In the genomic region with DNA sequence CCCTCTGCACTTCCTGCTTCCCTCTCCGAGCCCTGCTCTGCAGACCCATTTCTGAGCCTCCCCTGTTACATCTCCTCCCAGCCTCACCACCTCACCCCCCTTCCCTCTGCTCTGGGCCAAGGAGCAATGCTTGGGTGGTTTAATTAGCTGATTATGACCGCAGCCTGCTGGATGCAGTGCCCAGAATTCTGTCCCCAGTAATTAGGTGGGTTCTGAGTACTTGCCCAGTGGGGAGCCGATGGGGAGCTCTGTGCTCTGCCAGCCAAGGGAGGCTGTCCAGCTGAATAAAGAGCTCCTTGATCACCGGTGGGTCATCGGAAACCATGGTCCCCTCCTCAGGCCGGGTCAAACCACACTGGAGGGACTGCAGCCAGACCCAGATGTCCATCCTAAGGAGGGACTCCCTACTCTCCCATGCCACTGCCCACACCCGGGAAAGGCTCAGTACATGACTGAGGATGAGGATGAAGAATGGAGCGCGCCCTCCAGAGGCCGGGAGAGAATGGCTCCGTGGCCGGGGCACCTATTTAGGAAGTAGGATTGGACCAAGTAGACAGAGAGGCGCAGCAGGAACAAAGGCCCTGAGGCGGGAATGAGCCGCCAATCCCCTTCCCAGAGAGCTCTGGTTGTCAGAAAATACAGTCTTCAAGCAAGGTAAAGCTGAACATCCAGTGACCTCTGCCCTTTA, we compare ENCODE assay signal across 9 cellular contexts. TPM values are rescaled to one million over a fixed set of nuclear protein-coding genes. Genes with fewer than 3 reads are reported as not detected.
DNase-seq lines count a peak whose midpoint lies in the region; ATAC-seq, FAIRE-seq and TF ChIP-seq lines count a peak whose summit lies in the region.
"Had no signal": no experiment of that assay in that cellular context is flagged by ENCODE, and none has a peak within 500 bp of the region (broad histone marks: within the 10 kb centered on the region; RNA-seq: fewer than 3 reads in every experiment).

No MANE protein-coding gene starts in this region.

- TF ChIP-seq CTCF in endodermal cell (conservative IDR thresholded peaks at IDR 0.05), result peak; percentile 25
- no peak for TF ChIP-seq CTCF in prostate gland (IDR thresholded peaks at IDR 0.05)

- 95 to 96% methylated on average over 14 to 15 of the region's 15 CpGs for WGBS in endodermal cell (ENCODE audit: insufficient coverage in 1 of 2, insufficient read length in 1 of 2), 2 experiments
- WGBS in prostate gland, result 67% methylated on average over 15 of the region's 15 CpGs

- peaks cover 24% of the 10 kb centered on the region for H3K36me3 Mint-ChIP-seq in endodermal cell (ENCODE audit: low read depth)

- H3K9ac ChIP-seq in endodermal cell (ENCODE audit: extremely low read depth, low read length, poor library complexity, severe bottlenecking), result no peak overlapping the region

- H3K27ac ChIP-seq in endodermal cell (ENCODE audit: low read depth, low read length), result no peak overlapping the region
- H3K27ac ChIP-seq in prostate gland, result peak overlapping the region; percentile 68 to 92

- TF ChIP-seq POLR2A in prostate gland (IDR thresholded peaks at IDR 0.05), result no peak

- no peak for ATAC-seq in HG03095 (IDR thresholded peaks at IDR 0.05; ENCODE audit: unreplicated experiment)

- H3K4me1 ChIP-seq in endodermal cell (ENCODE audit: control insufficient read depth, insufficient read depth, low read length) (peaks cover 39% of the 10 kb centered on the region), prostate gland (replicated peaks) (peaks cover 66% of the 10 kb centered on the region)

- H3K4me3 Mint-ChIP-seq in endodermal cell, result no peak overlapping the region

- H3K9me3 ChIP-seq in endodermal cell (ENCODE audit: control insufficient read depth, low read length), result no peaks in the 10 kb centered on the region
- H3K9me3 ChIP-seq in prostate gland, result no peaks in the 10 kb centered on the region

- no peak overlapping the region for H3K4me3 ChIP-seq in endodermal cell (ENCODE audit: low read length)
- no peak overlapping the region for H3K4me3 ChIP-seq in prostate gland

- intact Hi-C loops in prostate gland (cut with DNase I), result no loop called here

- H3K36me3 ChIP-seq in endodermal cell (ENCODE audit: control insufficient read depth, insufficient read depth, low read length) (peaks cover 45% of the 10 kb centered on the region), prostate gland (no peaks in the 10 kb centered on the region)

- H3K27me3 Mint-ChIP-seq in endodermal cell (ENCODE audit: insufficient read depth), result no peaks in the 10 kb centered on the region

- H3K9me3 Mint-ChIP-seq in endodermal cell, result no peaks in the 10 kb centered on the region

- peaks cover 86% of the 10 kb centered on the region for H3K4me1 Mint-ChIP-seq in endodermal cell

- no peak for FAIRE-seq in GM19239 (lab: Jason Lieb, UNC)

- H3K27ac Mint-ChIP-seq in endodermal cell, result peak overlapping the region; percentile 79

- H3K27me3 ChIP-seq in endodermal cell (ENCODE audit: control insufficient read depth, insufficient read depth, low read length, poor library complexity, severe bottlenecking), result no peaks in the 10 kb centered on the region
- no peaks in the 10 kb centered on the region for H3K27me3 ChIP-seq in prostate gland (replicated peaks; ENCODE audit: insufficient read depth)

- peak; percentile 12 for DNase-seq in COR-L47 (lab: John Stamatoyannopoulos, UW)
- DNase-seq in NCI-H446 treated with DMSO at 0.1 percent for 48 hours (lab: John Stamatoyannopoulos, UW), result peak; percentile 59
- peak; percentile 63 for DNase-seq in endodermal cell
- DNase-seq in prostate gland (ENCODE audit: low spot score), result no peak
- DNase-seq in stimulated activated CD4-positive, alpha-beta T cell treated with anti-CD3 and anti-CD28 coated beads, Interleukin-2, amount 100 ng/mL, for 48 hours, result no peak
- no peak for DNase-seq in GM19239 (ENCODE audit: insufficient read length, low spot score)
- DNase-seq in NCI-H82 treated with DMSO at 0.1 percent for 48 hours (lab: John Stamatoyannopoulos, UW; ENCODE audit: unreplicated experiment), result no peak
- DNase-seq: stimulated activated CD8-positive, alpha-beta memory T cell treated with anti-CD3 and anti-CD28 coated beads, Interleukin-4, amount 100 ng/mL, for 48 hours had no signal

RNA-seq across cellular contexts. Expression of a gene that starts 9.1 kb away (rescaled TPM):
- total RNA-seq in endodermal cell, result 100 to 1,000 TPM in 1 of 2 donors, 10 to 100 TPM in 1; 41.7 to 128 TPM
- 19.7 TPM for polyA plus RNA-seq in endodermal cell (2013, experiment 1 of 2)
- polyA plus RNA-seq in endodermal cell (2013, experiment 2 of 2), result 23.1 TPM
- total RNA-seq in prostate gland, result 10 to 100 TPM; 31.9 to 64.7 TPM

RNA-seq across cellular contexts. Expression of a gene that starts 56.9 kb away (rescaled TPM):
- total RNA-seq in endodermal cell (1,000 to 10,000 TPM; 2,923 to 3,877 TPM), prostate gland (1,000 to 10,000 TPM in 1 of 2 donors, 100 to 1,000 TPM in 1; 890 to 1,636 TPM)
- 3,185 TPM for polyA plus RNA-seq in endodermal cell (2013, experiment 1 of 2)
- 3,073 TPM for polyA plus RNA-seq in endodermal cell (2013, experiment 2 of 2)

Comparison
In these comparisons a context has a peak if more than half of its experiments do, and no peak if none do; other contexts are left out.
1. DNase-seq: peak in COR-L47 (single experiment), NCI-H446 treated with DMSO at 0.1 percent for 48 hours (single experiment) and endodermal cell (single experiment); none in prostate gland (single experiment), stimulated activated CD4-positive, alpha-beta T cell treated with anti-CD3 and anti-CD28 coated beads, Interleukin-2, amount 100 ng/mL, for 48 hours (0 of 2), GM19239 (single experiment) and NCI-H82 treated with DMSO at 0.1 percent for 48 hours (single experiment).